Comparison of ENCODE assay signal across 26 cellular contexts in genomic region chr3:36736327-36736726, GRCh38. TPM values are rescaled to one million over a fixed set of nuclear protein-coding genes. Genes with fewer than 3 reads are reported as not detected.
"Had no signal": no experiment of that assay in that cellular context is flagged by ENCODE, and none has a peak within 500 bp of the region (broad histone marks: within the 10 kb centered on the region; RNA-seq: fewer than 3 reads in every experiment).

No MANE protein-coding gene starts in this region.

- H3K4me3 ChIP-seq: colonic mucosa, dorsolateral prefrontal cortex, gastrocnemius medialis, ovary, thyroid gland, upper lobe of right lung had no signal

- DNase-seq: activated CD4-positive, alpha-beta memory T cell treated with anti-CD3 and anti-CD28 coated beads, Interleukin-2, amount 10 ng/mL, durations not matched to agents 7 days and 5 days; activated CD4-positive, alpha-beta T cell treated with anti-CD3 and anti-CD28 coated beads, Interleukin-2, amount 10 ng/mL, durations not matched to agents 24 days and 14 days; activated effector memory CD4-positive, alpha-beta T cell treated with Interleukin-2 at 50 U/mL for 16 hours; activated naive CD4-positive, alpha-beta T cell treated with anti-CD3 and anti-CD28 coated beads, Interleukin-2, amount 10 ng/mL, durations not matched to agents 7 days and 5 days; activated T-cell treated with anti-CD3 and anti-CD28 coated beads, Interleukin-2, amount 50 U/mL, for 72 hours; colonic mucosa; dorsolateral prefrontal cortex; effector memory CD8-positive, alpha-beta T cell; gastrocnemius medialis; hypothalamus; left ventricle myocardium superior; mammary epithelial cell; naive thymus-derived CD8-positive, alpha-beta T cell; ovary; right cardiac atrium; stimulated activated CD4-positive, alpha-beta T cell treated with anti-CD3 and anti-CD28 coated beads, Interleukin-4, amount 100 ng/mL, for 24 hours; substantia nigra; T-helper 1 cell; T-helper 9 cell; thyroid gland; upper lobe of right lung had no signal

- H3K9me3 ChIP-seq: colonic mucosa, gastrocnemius medialis, ovary, thyroid gland, upper lobe of right lung had no signal

- ATAC-seq: activated CD4-positive, CD25-positive, alpha-beta regulatory T cell treated with anti-CD3 and anti-CD28 coated beads, Interleukin-2, amount 50 U/mL, for 24 hours; activated T-cell treated with anti-CD3 and anti-CD28 coated beads, Interleukin-2, amount 50 U/mL, for 72 hours; effector memory CD8-positive, alpha-beta T cell; esophagus mucosa; gastrocnemius medialis; left ventricle myocardium superior; naive thymus-derived CD8-positive, alpha-beta T cell; right cardiac atrium; upper lobe of right lung had no signal

- H3K4me1 ChIP-seq: colonic mucosa, thyroid gland had no signal

- H3K36me3 ChIP-seq: colonic mucosa, gastrocnemius medialis, ovary, thyroid gland, upper lobe of right lung had no signal

- H3K27me3 ChIP-seq: colonic mucosa, dorsolateral prefrontal cortex, gastrocnemius medialis, ovary, thyroid gland, upper lobe of right lung had no signal

- H3K27ac ChIP-seq: colonic mucosa, dorsolateral prefrontal cortex, gastrocnemius medialis, ovary, thyroid gland, upper lobe of right lung, VCaP had no signal

RNA-seq across cellular contexts. Expression of gene DCLK3, which starts 28.0 kb away (rescaled TPM):
- total RNA-seq: activated CD4-positive, alpha-beta memory T cell treated with anti-CD3 and anti-CD28 coated beads, Interleukin-2, amount 10 ng/mL, durations not matched to agents 7 days and 5 days; activated CD4-positive, alpha-beta T cell treated with anti-CD3 and anti-CD28 coated beads, Interleukin-2, amount 10 ng/mL, durations not matched to agents 24 days and 14 days; endothelial cell of umbilical vein; mammary epithelial cell; naive thymus-derived CD8-positive, alpha-beta T cell; pulmonary artery endothelial cell; upper lobe of right lung had no signal
- polyA plus RNA-seq: endothelial cell of umbilical vein; mammary epithelial cell; naive thymus-derived CD8-positive, alpha-beta T cell had no signal
